In the genomic region with DNA sequence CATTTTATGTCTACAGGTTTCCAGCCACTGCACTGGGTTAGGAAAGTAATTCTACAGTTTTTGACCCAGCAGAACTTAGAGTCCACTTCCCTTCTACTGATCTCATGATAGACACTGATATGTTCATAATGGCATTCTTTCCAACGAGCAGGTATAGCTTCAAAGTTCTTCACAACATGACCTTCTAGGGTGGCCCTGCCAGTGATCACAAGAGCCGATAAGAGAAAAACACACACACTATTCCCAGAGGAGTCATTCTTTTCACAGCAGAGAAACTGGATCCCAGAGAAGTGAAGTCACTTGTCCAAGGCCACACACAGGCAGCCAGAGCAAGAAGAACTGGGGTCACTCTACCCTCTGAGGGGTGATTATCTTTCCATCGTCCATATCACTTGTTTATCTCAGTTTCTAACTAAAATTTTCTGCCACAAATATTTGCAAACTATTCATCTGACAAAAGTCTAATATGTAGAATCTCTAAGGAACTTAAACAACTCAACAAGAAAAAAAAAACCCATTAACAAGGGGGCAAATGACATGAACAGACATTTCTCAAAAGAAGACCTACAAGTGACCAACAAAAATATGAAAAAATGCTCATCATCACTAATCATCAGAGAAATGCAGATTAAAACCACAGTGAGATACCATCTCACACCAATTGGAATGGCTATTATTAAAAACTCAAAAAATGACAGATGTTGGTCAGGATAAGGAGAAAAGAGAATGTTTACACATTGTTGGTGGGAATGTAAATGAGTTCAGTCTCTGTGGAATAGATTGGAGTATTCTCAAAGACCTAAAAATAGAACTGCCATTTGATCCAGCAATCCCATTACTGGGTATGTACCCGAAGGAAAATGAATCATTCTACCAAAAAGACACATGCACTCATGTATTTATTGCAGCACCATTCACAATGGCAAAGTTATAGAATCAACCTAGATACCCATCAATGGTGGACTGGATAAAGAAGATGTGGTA, we compare ENCODE assay signal across 16 cellular contexts. TPM values are rescaled to one million over a fixed set of nuclear protein-coding genes. Genes with fewer than 3 reads are reported as not detected.
"Had no signal": no experiment of that assay in that cellular context is flagged by ENCODE, and none has a peak within 500 bp of the region (broad histone marks: within the 10 kb centered on the region; RNA-seq: fewer than 3 reads in every experiment).

No MANE protein-coding gene starts in this region.

- DNase-seq: activated naive CD4-positive, alpha-beta T cell; activated naive CD8-positive, alpha-beta T cell treated with anti-CD3 and anti-CD28 coated beads, Interleukin-2, amount 10 ng/mL, durations not matched to agents 7 days and 5 days; cortex of kidney; effector CD4-positive, alpha-beta T cell; esophagus squamous epithelium; heart left ventricle; left cardiac atrium; midbrain; pancreas; T-helper 9 cell; thyroid gland had no signal

- H3K27ac ChIP-seq: esophagus squamous epithelium, neural progenitor cell, pancreas, thyroid gland had no signal

- H3K4me3 ChIP-seq: esophagus squamous epithelium, heart left ventricle, lung, neural progenitor cell, pancreas, thyroid gland had no signal

- H3K27me3 ChIP-seq: esophagus squamous epithelium, heart left ventricle, neural progenitor cell, pancreas, thyroid gland had no signal

- H3K4me1 ChIP-seq: esophagus squamous epithelium, heart left ventricle, neural progenitor cell, pancreas, thyroid gland had no signal

- H3K9me3 ChIP-seq: esophagus squamous epithelium, heart left ventricle, pancreas, thyroid gland had no signal

- H3K36me3 ChIP-seq: esophagus squamous epithelium, heart left ventricle, neural progenitor cell, pancreas, thyroid gland had no signal

RNA-seq across cellular contexts. Expression of a gene that starts 31.5 kb away (rescaled TPM):
- total RNA-seq: activated CD8-positive, alpha-beta memory T cell treated with anti-CD3 and anti-CD28 coated beads for 36 hours; activated T-helper 1 cell treated with anti-CD3 and anti-CD28 coated beads, Interleukin-12 subunit alpha, Interleukin-12 subunit beta, Interleukin-2, Interleukin-4 antibody, amounts not matched to agents 30 ng/mL and 10 ng/mL and 1 ng/mL, durations not matched to agents 14 hours and 24 hours and 36 hours; endothelial cell of umbilical vein; thyroid gland had no signal
